21 cellular contexts compared by ENCODE assay signal in the genomic region with DNA sequence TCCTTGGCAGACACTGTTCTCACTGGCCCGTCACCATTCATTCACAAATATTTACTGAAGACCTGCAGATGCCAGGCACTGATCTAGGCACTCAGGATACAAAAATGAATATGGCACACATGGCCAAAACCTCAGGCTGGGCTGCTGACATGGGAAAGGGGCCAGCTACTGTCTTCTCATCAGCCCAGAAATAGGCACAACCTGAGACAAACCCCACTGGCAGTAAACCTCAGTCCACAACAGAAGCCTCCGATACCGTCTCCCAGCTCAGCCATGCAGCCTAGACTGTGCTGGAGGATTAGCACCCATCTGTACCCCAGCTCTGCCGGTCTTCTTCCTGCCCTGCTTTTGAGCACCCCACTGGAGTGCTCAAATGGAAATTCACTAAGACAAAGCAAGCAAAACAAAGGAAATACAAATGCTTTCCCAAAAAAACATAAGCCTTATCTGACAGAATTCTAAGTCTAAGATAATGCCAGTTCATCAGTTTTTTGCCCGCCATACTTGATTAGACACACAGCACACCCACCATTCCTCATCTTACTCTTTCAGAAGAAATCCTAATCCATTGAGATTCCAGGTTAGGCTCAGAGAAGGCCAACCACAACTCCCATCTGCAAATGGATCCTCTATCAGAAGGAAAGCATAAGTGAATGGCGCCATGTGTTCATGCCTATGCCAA. TPM values are rescaled to one million over a fixed set of nuclear protein-coding genes. Genes with fewer than 3 reads are reported as not detected.
A peak's percentile ranks its signal among the peaks of the same experiment; 100 is the strongest.
DNase-seq lines count a peak whose midpoint lies in the region; ATAC-seq and TF ChIP-seq lines count a peak whose summit lies in the region.
"Had no signal": no experiment of that assay in that cellular context is flagged by ENCODE, and none has a peak within 500 bp of the region (broad histone marks: within the 10 kb centered on the region; RNA-seq: fewer than 3 reads in every experiment).

No MANE protein-coding gene starts in this region.

- BruUV-seq in PC-3 (replicated peaks; lab: Mats Ljungman, UMichigan), result no TSS peak

- POLR2A ChIA-PET in RWPE1 (lab: Yijun Ruan, JAX; ENCODE audit: low non-redundant PET), result interaction anchor here (0.6 kb wide), 1 partner anchor 202 kb away, joined by 11 read pairs; no protein-coding TSS in a partner anchor
- POLR2A ChIA-PET in PC-3 (lab: Charles Lee; ENCODE audit: unreplicated experiment), result no interaction called here

- H3K27me3 Mint-ChIP-seq in mesothelial cell of epicardium (ENCODE audit: low read depth), result no peaks in the 10 kb centered on the region
- H3K27me3 Mint-ChIP-seq: IgD-negative memory B cell had no signal

- H3K79me2 ChIP-seq in PC-3 (ENCODE audit: low read length), result peaks cover 31% of the 10 kb centered on the region

- H3K9me3 Mint-ChIP-seq in mesothelial cell of epicardium, result no peaks in the 10 kb centered on the region
- H3K9me3 Mint-ChIP-seq: CD4-positive, CD25-positive, alpha-beta regulatory T cell; IgD-negative memory B cell had no signal

- H3K27me3 ChIP-seq in right atrium auricular region, result no peaks in the 10 kb centered on the region
- H3K27me3 ChIP-seq in spleen (replicated peaks in 1 of 7), result no peaks in the 10 kb centered on the region
- H3K27me3 ChIP-seq in PC-3 (ENCODE audit: low read length), result no peaks in the 10 kb centered on the region

- TF ChIP-seq CTCF in RWPE1 (conservative IDR thresholded peaks at IDR 0.05; ENCODE audit: low read depth), result no peak
- no peak for TF ChIP-seq CTCF in right atrium auricular region (IDR thresholded peaks at IDR 0.05)
- TF ChIP-seq CTCF in spleen (IDR thresholded peaks at IDR 0.05 in 8 of 11, conservative IDR thresholded peaks at IDR 0.05 in 3 of 11), result no peak
- no peak for TF ChIP-seq CTCF in PC-3 (conservative IDR thresholded peaks at IDR 0.05; ENCODE audit: low read depth, low read length)
- TF ChIP-seq CTCF in mesothelial cell of epicardium (IDR thresholded peaks at IDR 0.05; ENCODE audit: unreplicated experiment), result no peak

- no peaks in the 10 kb centered on the region for H3K9me2 ChIP-seq in PC-3 (replicated peaks; ENCODE audit: low read length)

- H3K36me3 ChIP-seq in right atrium auricular region, result peaks cover 10% of the 10 kb centered on the region
- peaks cover 0 to 19% (median 0%) of the 10 kb centered on the region in 6 donors for H3K36me3 ChIP-seq in spleen
- no peaks in the 10 kb centered on the region; the same call in 1 of the 2 replicates for H3K36me3 ChIP-seq in PC-3 (ENCODE audit: low read depth, low read length)

- 91 to 99% (median 95%) methylated on average over 6 of the region's 6 CpGs for WGBS in spleen, 5 donors

- H3K4me3 ChIP-seq in right atrium auricular region (no peak overlapping the region), spleen (no peak overlapping the region), PC-3 (ENCODE audit: low read length) (no peak overlapping the region)
- H3K4me3 ChIP-seq: SK-N-MC had no signal

- peaks cover 24% of the 10 kb centered on the region for H3K4me1 Mint-ChIP-seq in mesothelial cell of epicardium
- H3K4me1 Mint-ChIP-seq: CD4-positive, CD25-positive, alpha-beta regulatory T cell had no signal

- ATAC-seq in PC-3, result no peak
- ATAC-seq: HCT116 had no signal

- H3K9ac ChIP-seq in PC-3 (ENCODE audit: low read length), result no peak overlapping the region

- no peak overlapping the region for H2AFZ ChIP-seq in PC-3 (ENCODE audit: low read length)

- no peak overlapping the region for H3K4me3 Mint-ChIP-seq in mesothelial cell of epicardium
- H3K4me3 Mint-ChIP-seq: CD4-positive, CD25-positive, alpha-beta regulatory T cell; IgD-negative memory B cell had no signal

- CTCF ChIA-PET in RWPE1 (lab: Yijun Ruan, JAX) (interaction anchor here (0.7 kb wide), 1 partner anchor 18 kb away, joined by 4 read pairs; no protein-coding TSS in a partner anchor), PC-3 (lab: Charles Lee) (no interaction called here)

- peaks cover 24% of the 10 kb centered on the region for H3K36me3 Mint-ChIP-seq in mesothelial cell of epicardium
- H3K36me3 Mint-ChIP-seq: CD4-positive, CD25-positive, alpha-beta regulatory T cell; IgD-negative memory B cell had no signal

- DNase-seq in NCI-H2029 (lab: John Stamatoyannopoulos, UW), result peak; percentile 14
- no peak for DNase-seq in NCI-H2029 treated with DMSO at 0.1 percent for 48 hours (lab: John Stamatoyannopoulos, UW)
- no peak for DNase-seq in RWPE1 (ENCODE audit: low spot score)
- no peak for DNase-seq in right atrium auricular region (ENCODE audit: low spot score)
- DNase-seq in spleen, result peak; percentile 29
- no peak for DNase-seq in cerebellar nuclear complex (lab: John Stamatoyannopoulos, UW)
- no peak for DNase-seq in PC-3
- no peak for DNase-seq in mesothelial cell of epicardium (ENCODE audit: low spot score in 2 of 2, unreplicated experiment in 2 of 2)
- DNase-seq: CD4-positive, CD25-positive, alpha-beta regulatory T cell; NCI-H1092 treated with DMSO at 0.1 percent for 48 hours; NCI-H1436; NCI-H187 treated with DMSO at 0.1 percent for 48 hours; NCI-H2227 treated with DMSO at 0.1 percent for 48 hours; NCI-H526 treated with DMSO at 0.1 percent for 48 hours; RPMI8226; SIG-M5 had no signal

- no peaks in the 10 kb centered on the region for H3K9me3 ChIP-seq in right atrium auricular region
- no peaks in the 10 kb centered on the region for H3K9me3 ChIP-seq in spleen
- H3K9me3 ChIP-seq in PC-3 (ENCODE audit: low read length), result no peaks in the 10 kb centered on the region

- no peaks in the 10 kb centered on the region for H3F3A ChIP-seq in PC-3 (ENCODE audit: low read length, unreplicated experiment)

- TF ChIP-seq POLR2A in spleen (IDR thresholded peaks at IDR 0.05), result no peak

- H4K20me1 ChIP-seq in PC-3 (ENCODE audit: low read length), result no peaks in the 10 kb centered on the region

- peak overlapping the region; percentile 66; the same call in 1 of the 2 replicates for H3K27ac ChIP-seq in RWPE1
- H3K27ac ChIP-seq in right atrium auricular region, result peak overlapping the region; percentile 74 to 88
- H3K27ac ChIP-seq in spleen, result no peak overlapping the region
- no peak overlapping the region for H3K27ac ChIP-seq in PC-3 (ENCODE audit: low read length)
- H3K27ac ChIP-seq: 22Rv1, SK-N-MC had no signal

- intact Hi-C loops in spleen (cut with DNase I; ENCODE audit: low total_unique reads) (no loop called here), PC-3 (cut with micrococcal nuclease) (no loop called here)

- H3K4me2 ChIP-seq in PC-3 (ENCODE audit: low read length), result no peak overlapping the region

- H3K27ac Mint-ChIP-seq in mesothelial cell of epicardium, result no peak overlapping the region
- H3K27ac Mint-ChIP-seq: CD4-positive, CD25-positive, alpha-beta regulatory T cell; IgD-negative memory B cell had no signal

- H3K4me1 ChIP-seq in right atrium auricular region (peaks cover 0 to 88% of the 10 kb centered on the region in 2 donors), spleen (peaks cover 0 to 19% (median 7%) of the 10 kb centered on the region in 6 donors), PC-3 (ENCODE audit: insufficient read depth, low read length) (peaks cover 10% of the 10 kb centered on the region)

RNA-seq across cellular contexts. Expression of gene P4HA2, which starts 8.2 kb away (rescaled TPM):
- total RNA-seq in right atrium auricular region (10 to 100 TPM; 60.5 to 65.4 TPM), spleen (10 to 100 TPM in 6 of 7 donors, 1 to 10 TPM in 1; 8.2 to 38.1 (median 15.6) TPM), PC-3 (2014; rRNA removed) (38.7 and 43.6 TPM in 2 replicates), mesothelial cell of epicardium (66.3 to 68.7 TPM (median 66.9 TPM) in 3 replicates)
- polyA plus RNA-seq in spleen, result 1 to 10 TPM; 2.7 to 4.8 (median 4.1) TPM
- total RNA-seq: CD4-positive, CD25-positive, alpha-beta regulatory T cell had no signal
- polyA plus RNA-seq: CD4-positive, CD25-positive, alpha-beta regulatory T cell had no signal

RNA-seq across cellular contexts. Expression of gene PDLIM4, which starts 38.1 kb away (rescaled TPM):
- total RNA-seq in right atrium auricular region, result 10 to 100 TPM; 13.4 to 96.7 TPM
- 10 to 100 TPM in 1 of 7 donors, 1 to 10 TPM in 6; 3.5 to 17.4 (median 9.0) TPM for total RNA-seq in spleen
- polyA plus RNA-seq in spleen, result 10 to 100 TPM in 1 of 3 donors, 1 to 10 TPM in 2; 7.5 to 16.9 (median 9.0) TPM
- 26.5 and 27.8 TPM in 2 replicates for total RNA-seq in PC-3 (2014; rRNA removed)
- 48.8 to 50.7 TPM (median 50.1 TPM) in 3 replicates for total RNA-seq in mesothelial cell of epicardium
- total RNA-seq: CD4-positive, CD25-positive, alpha-beta regulatory T cell; NCI-H460 had no signal
- polyA plus RNA-seq: CD4-positive, CD25-positive, alpha-beta regulatory T cell; IgD-negative memory B cell had no signal

Comparison
In these comparisons a context has a peak if more than half of its experiments do, and no peak if none do; other contexts are left out.
1. DNase-seq: peak in NCI-H2029 (single experiment) and spleen (single experiment); none in NCI-H2029 treated with DMSO at 0.1 percent for 48 hours (single experiment), RWPE1 (single experiment), right atrium auricular region (single experiment), cerebellar nuclear complex (0 of 2), PC-3 (single experiment) and mesothelial cell of epicardium (0 of 2).
2. H3K27ac ChIP-seq: peak in RWPE1 (single experiment) and right atrium auricular region (2 of 2); none in spleen (0 of 8) and PC-3 (single experiment).